Comparison of ENCODE assay signal across 8 cellular contexts in genomic region chr2:230219419-230220331, GRCh38. TPM values are rescaled to one million over a fixed set of nuclear protein-coding genes. Genes with fewer than 3 reads are reported as not detected.
A peak's percentile ranks its signal among the peaks of the same experiment; 100 is the strongest.
DNase-seq lines count a peak whose midpoint lies in the region; ATAC-seq lines count a peak whose summit lies in the region.

Gene SP110 (minus strand): TSS chr2:230219984. CDS start chr2:230216927, 3,057 bp downstream.

- H3K9me3 ChIP-seq in endocrine pancreas (ENCODE audit: control insufficient read depth, low read length), result no peaks in the 10 kb centered on the region

- H3K36me3 ChIP-seq in endocrine pancreas (ENCODE audit: control insufficient read depth, insufficient read depth, low read length), result no peaks in the 10 kb centered on the region

- H3K9ac ChIP-seq in endocrine pancreas (ENCODE audit: control insufficient read depth, insufficient read depth, low read length), result peak within 1 kb of the TSS; percentile 54

- ATAC-seq in HG02938 (IDR thresholded peaks at IDR 0.05; ENCODE audit: unreplicated experiment), result peak; percentile 81

- no peaks in the 10 kb centered on the region for H3K27me3 ChIP-seq in endocrine pancreas (ENCODE audit: control insufficient read depth, insufficient read depth, low read length)

- H3K4me3 ChIP-seq in endocrine pancreas (ENCODE audit: control insufficient read depth, insufficient read depth, low read length), result peak within 1 kb of the TSS; percentile 90

- DNase-seq in NCI-H345 (lab: John Stamatoyannopoulos, UW) (peak; percentile 28), NCI-H345 treated with DMSO at 0.1 percent for 48 hours (lab: John Stamatoyannopoulos, UW; ENCODE audit: unreplicated experiment) (no peak), NCI-H774 (lab: John Stamatoyannopoulos, UW) (peak; percentile 51), mesenteric fat pad (ENCODE audit: low spot score) (no peak)
- peak; percentile 31 for DNase-seq in stimulated activated CD8-positive, alpha-beta memory T cell treated with anti-CD3 and anti-CD28 coated beads, Interleukin-15, amount 100 ng/mL, for 24 hours (ENCODE audit: low read depth)

- CTCF ChIA-PET in activated CD8-positive, alpha-beta memory T cell treated with anti-CD3 and anti-CD28 coated beads for 36 hours (lab: Charles Lee), result interaction anchor here (0.6 to 1.4 kb wide), 3 partner anchors 10 to 17 kb away, joined by 3 to 4 read pairs (median 3); no protein-coding TSS in a partner anchor

- no peaks in the 10 kb centered on the region for H3K4me1 ChIP-seq in endocrine pancreas (ENCODE audit: control insufficient read depth, insufficient read depth, low read length)

- POLR2A ChIA-PET in activated CD8-positive, alpha-beta memory T cell treated with anti-CD3 and anti-CD28 coated beads for 36 hours (lab: Charles Lee), result interaction anchor here (0.9 kb wide), 1 partner anchor 17 kb away, joined by 3 read pairs; no protein-coding TSS in a partner anchor

RNA-seq across cellular contexts. Expression of gene SP110, which starts in this region (rescaled TPM):
- total RNA-seq in activated CD8-positive, alpha-beta memory T cell treated with anti-CD3 and anti-CD28 coated beads for 36 hours, result 10 to 100 TPM; 51.0 to 51.3 TPM
- total RNA-seq in mesenteric fat pad, result 24.5 TPM

Comparison
In these comparisons a context has a peak if more than half of its experiments do, and no peak if none do; other contexts are left out.
1. DNase-seq: peak in NCI-H345 (single experiment), NCI-H774 (single experiment) and stimulated activated CD8-positive, alpha-beta memory T cell treated with anti-CD3 and anti-CD28 coated beads, Interleukin-15, amount 100 ng/mL, for 24 hours (single experiment); none in NCI-H345 treated with DMSO at 0.1 percent for 48 hours (single experiment) and mesenteric fat pad (single experiment).